11 cellular contexts compared by ENCODE assay signal in genomic region chr11:117810056-117810451, GRCh38. TPM values are rescaled to one million over a fixed set of nuclear protein-coding genes. Genes with fewer than 3 reads are reported as not detected.
A peak's percentile ranks its signal among the peaks of the same experiment; 100 is the strongest.
DNase-seq lines count a peak whose midpoint lies in the region; ATAC-seq, FAIRE-seq and TF ChIP-seq lines count a peak whose summit lies in the region.
"Not testable (repeated sequence)": the region's sequence is repeated elsewhere in the genome, so short reads cannot be mapped to it uniquely, and the experiment has no call there.
"Had no signal": no experiment of that assay in that cellular context is flagged by ENCODE, and none has a peak within 500 bp of the region (broad histone marks: within the 10 kb centered on the region; RNA-seq: fewer than 3 reads in every experiment).

No MANE protein-coding gene starts in this region.

- not testable (repeated sequence) for H2AFZ ChIP-seq in OCI-LY3 (ENCODE audit: low read depth, low read length)

- intact Hi-C loops in activated CD4-positive, alpha-beta memory T cell treated with anti-CD3 and anti-CD28 coated beads for 36 hours (cut with micrococcal nuclease); kidney (cut with DNase I): not testable (repeated sequence)

- peaks cover 32% of the 10 kb centered on the region for H3K4me1 Mint-ChIP-seq in activated CD4-positive, alpha-beta memory T cell treated with anti-CD3 and anti-CD28 coated beads for 36 hours (ENCODE audit: low read depth)
- H3K4me1 Mint-ChIP-seq in activated naive CD4-positive, alpha-beta T cell treated with anti-CD3 and anti-CD28 coated beads, Interleukin-2, amount 50 U/mL, for 24 hours = peaks cover 24% of the 10 kb centered on the region
- H3K4me1 Mint-ChIP-seq in brain = peaks cover 67% of the 10 kb centered on the region
- H3K4me1 Mint-ChIP-seq in natural killer cell treated with Interleukin-12 subunit alpha and Interleukin-12 subunit beta and Interleukin-15 and Interleukin-18, amount 100 ng/mL, for 72 hours (ENCODE audit: low read depth in 2 of 2) = peaks cover 39 to 51% of the 10 kb centered on the region in 2 donors
- peaks cover 59 to 73% of the 10 kb centered on the region in 2 donors for H3K4me1 Mint-ChIP-seq in stimulated activated naive B cell treated with anti-CD40 and anti-IgM and Interleukin-4, amounts not matched to agents 10 μg/mL and 1 μg/mL and 100 μg/mL, for 72 hours

- H3K36me3 Mint-ChIP-seq in activated CD4-positive, alpha-beta memory T cell treated with anti-CD3 and anti-CD28 coated beads for 36 hours; activated naive CD4-positive, alpha-beta T cell treated with anti-CD3 and anti-CD28 coated beads, Interleukin-2, amount 50 U/mL, for 24 hours; brain; natural killer cell treated with Interleukin-12 subunit alpha and Interleukin-12 subunit beta and Interleukin-15 and Interleukin-18, amount 100 ng/mL, for 72 hours: not testable (repeated sequence)
- H3K36me3 Mint-ChIP-seq in stimulated activated naive B cell treated with anti-CD40 and anti-IgM and Interleukin-4, amounts not matched to agents 10 μg/mL and 1 μg/mL and 100 μg/mL, for 72 hours = peaks cover 8 to 63% of the 10 kb centered on the region in 2 donors

- POLR2A ChIA-PET in activated CD4-positive, alpha-beta memory T cell treated with anti-CD3 and anti-CD28 coated beads for 36 hours (lab: Charles Lee) = not testable (repeated sequence)

- not testable (repeated sequence) for DNase-seq in activated CD4-positive, alpha-beta memory T cell treated with anti-CD3 and anti-CD28 coated beads for 36 hours; natural killer cell treated with Interleukin-12 subunit alpha and Interleukin-12 subunit beta and Interleukin-15 and Interleukin-18, amount 100 ng/mL, for 72 hours (ENCODE audit: low spot score); stimulated activated naive B cell treated with anti-CD40 and anti-IgM and Interleukin-4, amounts not matched to agents 10 μg/mL and 1 μg/mL and 100 μg/mL, for 72 hours
- DNase-seq in kidney = peak; percentile 41

- TF ChIP-seq CTCF in OCI-LY3 (IDR thresholded peaks at IDR 0.05; ENCODE audit: low read depth, low read length); brain (conservative IDR thresholded peaks at IDR 0.05); kidney (IDR thresholded peaks at IDR 0.05; ENCODE audit: borderline replicate concordance, extremely low read depth, insufficient read depth): not testable (repeated sequence)

- not testable (repeated sequence) for H4K20me1 ChIP-seq in OCI-LY3 (ENCODE audit: insufficient read depth, low read length)

- H3K4me2 ChIP-seq in OCI-LY3 (ENCODE audit: low read length) = peak overlapping the region; percentile 76

- ATAC-seq in natural killer cell treated with Interleukin-12 subunit alpha and Interleukin-12 subunit beta and Interleukin-15 and Interleukin-18, amount 100 ng/mL, for 72 hours; stimulated activated naive B cell treated with anti-CD40 and anti-IgM and Interleukin-4, amounts not matched to agents 10 μg/mL and 1 μg/mL and 100 μg/mL, for 72 hours (replicated peaks): not testable (repeated sequence)

- H3K27ac Mint-ChIP-seq in activated CD4-positive, alpha-beta memory T cell treated with anti-CD3 and anti-CD28 coated beads for 36 hours; activated naive CD4-positive, alpha-beta T cell treated with anti-CD3 and anti-CD28 coated beads, Interleukin-2, amount 50 U/mL, for 24 hours: not testable (repeated sequence)
- H3K27ac Mint-ChIP-seq in brain = peak overlapping the region in 4 of 5 experiments; percentile 5 to 55 (median 25)
- peak overlapping the region; percentile 0 to 70 for H3K27ac Mint-ChIP-seq in natural killer cell treated with Interleukin-12 subunit alpha and Interleukin-12 subunit beta and Interleukin-15 and Interleukin-18, amount 100 ng/mL, for 72 hours
- peak overlapping the region; percentile 7 for H3K27ac Mint-ChIP-seq in stimulated activated naive B cell treated with anti-CD40 and anti-IgM and Interleukin-4, amounts not matched to agents 10 μg/mL and 1 μg/mL and 100 μg/mL, for 72 hours

- H3K9ac ChIP-seq in OCI-LY3 (ENCODE audit: low read length) (peak overlapping the region; percentile 52; the same call in 1 of the 2 replicates), kidney (ENCODE audit: low read length in 2 of 2) (peak overlapping the region in 1 of 2 donors; percentile 40)

- not testable (repeated sequence) for FAIRE-seq in kidney (lab: Jason Lieb, UNC)

- CTCF ChIA-PET in activated CD4-positive, alpha-beta memory T cell treated with anti-CD3 and anti-CD28 coated beads for 36 hours (lab: Charles Lee) = interaction anchor here (1.4 to 6.5 kb wide), 7 partner anchors 7 to 249 kb away, joined by 3 to 187 read pairs (median 16); partner anchors contain the start of genes FXYD2 and IL10RA

- not testable (repeated sequence) for H3K27ac ChIP-seq in OCI-LY3 (ENCODE audit: low read length); kidney (ENCODE audit: low read depth in 2 of 2, low read length in 2 of 2)

- H3K9me3 ChIP-seq in OCI-LY3 (ENCODE audit: insufficient read depth, low read length); kidney (ENCODE audit: control insufficient read depth in 1 of 2, low read length in 2 of 2): not testable (repeated sequence)

- H3K4me1 ChIP-seq in OCI-LY3 (ENCODE audit: low read length) (peaks cover 48% of the 10 kb centered on the region), kidney (ENCODE audit: control insufficient read depth in 1 of 2, insufficient read depth in 1 of 2, low read depth in 1 of 2, low read length in 2 of 2) (peaks cover 9 to 13% of the 10 kb centered on the region in 2 donors)

- not testable (repeated sequence) for H3K27me3 Mint-ChIP-seq in activated CD4-positive, alpha-beta memory T cell treated with anti-CD3 and anti-CD28 coated beads for 36 hours; activated naive CD4-positive, alpha-beta T cell treated with anti-CD3 and anti-CD28 coated beads, Interleukin-2, amount 50 U/mL, for 24 hours; brain; stimulated activated naive B cell treated with anti-CD40 and anti-IgM and Interleukin-4, amounts not matched to agents 10 μg/mL and 1 μg/mL and 100 μg/mL, for 72 hours
- peaks cover 9 to 34% of the 10 kb centered on the region in 2 donors for H3K27me3 Mint-ChIP-seq in natural killer cell treated with Interleukin-12 subunit alpha and Interleukin-12 subunit beta and Interleukin-15 and Interleukin-18, amount 100 ng/mL, for 72 hours

- not testable (repeated sequence) for H3K79me2 ChIP-seq in OCI-LY3 (ENCODE audit: low read length)

- H3K36me3 ChIP-seq in OCI-LY3 (replicated peaks; ENCODE audit: low read depth, low read length); kidney (ENCODE audit: control insufficient read depth in 1 of 2, insufficient read depth in 2 of 2, low read length in 2 of 2): not testable (repeated sequence)

- H3K27me3 ChIP-seq in OCI-LY3 (ENCODE audit: low read depth, low read length) = not testable (repeated sequence)

- H3K4me3 Mint-ChIP-seq in activated CD4-positive, alpha-beta memory T cell treated with anti-CD3 and anti-CD28 coated beads for 36 hours = peak overlapping the region; percentile 2
- H3K4me3 Mint-ChIP-seq in activated naive CD4-positive, alpha-beta T cell treated with anti-CD3 and anti-CD28 coated beads, Interleukin-2, amount 50 U/mL, for 24 hours = peak overlapping the region; percentile 1
- not testable (repeated sequence) for H3K4me3 Mint-ChIP-seq in brain
- H3K4me3 Mint-ChIP-seq in natural killer cell treated with Interleukin-12 subunit alpha and Interleukin-12 subunit beta and Interleukin-15 and Interleukin-18, amount 100 ng/mL, for 72 hours = peak overlapping the region; percentile 0
- H3K4me3 Mint-ChIP-seq in stimulated activated naive B cell treated with anti-CD40 and anti-IgM and Interleukin-4, amounts not matched to agents 10 μg/mL and 1 μg/mL and 100 μg/mL, for 72 hours = peak overlapping the region in 1 of 2 donors; percentile 33

- peak overlapping the region; percentile 68 for H3K4me3 ChIP-seq in OCI-LY3 (ENCODE audit: low read length)
- not testable (repeated sequence) for H3K4me3 ChIP-seq in kidney (ENCODE audit: low read length in 2 of 2)

- H3K9me3 Mint-ChIP-seq in activated CD4-positive, alpha-beta memory T cell treated with anti-CD3 and anti-CD28 coated beads for 36 hours; activated naive CD4-positive, alpha-beta T cell treated with anti-CD3 and anti-CD28 coated beads, Interleukin-2, amount 50 U/mL, for 24 hours; brain; natural killer cell treated with Interleukin-12 subunit alpha and Interleukin-12 subunit beta and Interleukin-15 and Interleukin-18, amount 100 ng/mL, for 72 hours; stimulated activated naive B cell treated with anti-CD40 and anti-IgM and Interleukin-4, amounts not matched to agents 10 μg/mL and 1 μg/mL and 100 μg/mL, for 72 hours: not testable (repeated sequence)

RNA-seq across cellular contexts. Expression of gene DSCAML1, which starts 13.0 kb away (rescaled TPM):
- under 1 TPM; 0.29 to 0.67 TPM for total RNA-seq in activated CD4-positive, alpha-beta memory T cell treated with anti-CD3 and anti-CD28 coated beads for 36 hours
- polyA plus RNA-seq in brain (ENCODE audit: insufficient read depth, low read depth, low replicate concordance) (9.6 TPM), kidney (ENCODE audit: insufficient read depth, low read depth, low replicate concordance) (0.95 TPM)
- total RNA-seq in kidney = 17.3 TPM
- total RNA-seq in natural killer cell treated with Interleukin-12 subunit alpha and Interleukin-12 subunit beta and Interleukin-15 and Interleukin-18, amount 100 ng/mL, for 72 hours = under 1 TPM in 1 of 2 donors, not detected in 1; 0.08 TPM
- total RNA-seq: Caco-2, LHCN-M2, MCF 10A had no signal
- polyA plus RNA-seq: GM23338 had no signal

RNA-seq across cellular contexts. Expression of gene FXYD2, which starts 14.5 kb away (rescaled TPM):
- not detected for total RNA-seq in activated CD4-positive, alpha-beta memory T cell treated with anti-CD3 and anti-CD28 coated beads for 36 hours
- 0.63 TPM for polyA plus RNA-seq in brain (ENCODE audit: insufficient read depth, low read depth, low replicate concordance)
- total RNA-seq in kidney = 2,527 TPM
- 9,664 TPM for polyA plus RNA-seq in kidney (ENCODE audit: insufficient read depth, low read depth, low replicate concordance)
- 1 to 10 TPM in 1 of 2 donors, under 1 TPM in 1; 0.14 to 1.5 TPM for total RNA-seq in natural killer cell treated with Interleukin-12 subunit alpha and Interleukin-12 subunit beta and Interleukin-15 and Interleukin-18, amount 100 ng/mL, for 72 hours
- total RNA-seq: LHCN-M2, MCF 10A had no signal

Comparison
In these comparisons a context has a peak if more than half of its experiments do, and no peak if none do; other contexts are left out.
1. RNA of gene DSCAML1, which starts 13.0 kb away (total RNA-seq): 17.3 TPM in kidney (single experiment); 0.29 to 0.67 TPM in activated CD4-positive, alpha-beta memory T cell treated with anti-CD3 and anti-CD28 coated beads for 36 hours and 0.08 TPM in natural killer cell treated with Interleukin-12 subunit alpha and Interleukin-12 subunit beta and Interleukin-15 and Interleukin-18, amount 100 ng/mL, for 72 hours; every median in the first group is over 10 times any median in the second.
2. RNA of gene FXYD2, which starts 14.5 kb away (total RNA-seq): 2,527 TPM in kidney (single experiment); 0.14 to 1.5 TPM in natural killer cell treated with Interleukin-12 subunit alpha and Interleukin-12 subunit beta and Interleukin-15 and Interleukin-18, amount 100 ng/mL, for 72 hours and not detected in activated CD4-positive, alpha-beta memory T cell treated with anti-CD3 and anti-CD28 coated beads for 36 hours; every median in the first group is over 100 times any median in the second.